In genomic region chr7:1647961-1648631, GRCh38 we compare ENCODE assay signal across 11 cellular contexts. TPM values are rescaled to one million over a fixed set of nuclear protein-coding genes. Genes with fewer than 3 reads are reported as not detected.
DNase-seq lines count a peak whose midpoint lies in the region; FAIRE-seq and TF ChIP-seq lines count a peak whose summit lies in the region.
"Had no signal": no experiment of that assay in that cellular context is flagged by ENCODE, and none has a peak within 500 bp of the region (broad histone marks: within the 10 kb centered on the region; RNA-seq: fewer than 3 reads in every experiment).

No MANE protein-coding gene starts in this region.

- TF ChIP-seq CTCF in SK-N-SH (IDR thresholded peaks at IDR 0.05) (no peak), neural cell (IDR thresholded peaks at IDR 0.05; ENCODE audit: poor library complexity, severe bottlenecking) (no peak), mammary epithelial cell (conservative IDR thresholded peaks at IDR 0.05 in 1 of 2, IDR thresholded peaks at IDR 0.05 in 1 of 2; ENCODE audit: extremely low read depth in 1 of 2, insufficient read depth in 1 of 2, low read depth in 1 of 2, low read length in 2 of 2) (no peak), D721Med (IDR thresholded peaks at IDR 0.05; ENCODE audit: insufficient read depth, missing control alignments) (no peak)

- TF ChIP-seq EP300 in SK-N-SH (IDR thresholded peaks at IDR 0.05; ENCODE audit: borderline replicate concordance in 1 of 2, low read depth in 1 of 2, low read length in 1 of 2) (peak in 1 of 2 experiments; percentile 41; a peak in 1 of 4 replicates), neural cell (conservative IDR thresholded peaks at IDR 0.05; ENCODE audit: poor library complexity, severe bottlenecking) (no peak)

- dilution Hi-C loops in mammary epithelial cell (cut with HindIII; ENCODE audit: low sequenced_read_pairs), result no loop called here

- H3F3A ChIP-seq in SK-N-SH (replicated peaks; ENCODE audit: insufficient read depth), result no peaks in the 10 kb centered on the region
- H3F3A ChIP-seq in neural cell (ENCODE audit: insufficient read depth, low read length, poor library complexity, severe bottlenecking), result no peaks in the 10 kb centered on the region

- POLR2A ChIA-PET in SK-N-SH (lab: Yijun Ruan, JAX), result interaction anchor here (0.6 to 1.7 kb wide), 7 partner anchors 8 to 69 kb away, joined by 3 to 6 read pairs (median 4); no protein-coding TSS in a partner anchor

- in situ Hi-C loops in mammary epithelial cell (cut with MboI; ENCODE audit: low sequenced_read_pairs in 2 of 2), result no loop called here

- peak overlapping the region; percentile 96 for H3K27ac ChIP-seq in BLaER1
- peak overlapping the region in 1 of 2 experiments; percentile 97; a peak in 2 of 4 replicates for H3K27ac ChIP-seq in SK-N-SH (ENCODE audit: low read depth in 2 of 2, low read length in 1 of 2)
- peak overlapping the region; percentile 51 for H3K27ac ChIP-seq in neural cell (ENCODE audit: low read length)
- no peak overlapping the region for H3K27ac ChIP-seq in mammary epithelial cell (ENCODE audit: insufficient read depth, low read depth, low read length)

- CTCF ChIA-PET in SK-N-SH (lab: Yijun Ruan, JAX), result interaction anchor here (0.5 to 2.7 kb wide), 9 partner anchors 9 to 556 kb away, joined by 3 to 13 read pairs (median 4); no protein-coding TSS in a partner anchor
- CTCF ChIA-PET in mammary epithelial cell (lab: Charles Lee; ENCODE audit: low non-redundant PET), result no interaction called here

- peaks cover 89% of the 10 kb centered on the region for H3K4me1 ChIP-seq in BLaER1
- H3K4me1 ChIP-seq in SK-N-SH (ENCODE audit: control insufficient read depth in 1 of 2, insufficient read depth in 2 of 2, low read depth in 1 of 2, low read length in 1 of 2), result peaks cover 0 to 69% of the 10 kb centered on the region in 2 experiments; a peak in 1 of 4 replicates
- H3K4me1 ChIP-seq in mammary epithelial cell (ENCODE audit: insufficient read depth, low read length), result no peaks in the 10 kb centered on the region

- no peaks in the 10 kb centered on the region for H4K20me1 ChIP-seq in BLaER1
- no peaks in the 10 kb centered on the region for H4K20me1 ChIP-seq in SK-N-SH (ENCODE audit: insufficient read depth)
- no peaks in the 10 kb centered on the region for H4K20me1 ChIP-seq in neural cell (ENCODE audit: insufficient read depth)
- no peaks in the 10 kb centered on the region for H4K20me1 ChIP-seq in mammary epithelial cell (ENCODE audit: insufficient read depth, low read length)

- peak overlapping the region; percentile 82 for H3K9ac ChIP-seq in BLaER1
- no peak overlapping the region for H3K9ac ChIP-seq in SK-N-SH
- peak overlapping the region; percentile 43 for H3K9ac ChIP-seq in neural cell (ENCODE audit: low read length)
- no peak overlapping the region for H3K9ac ChIP-seq in mammary epithelial cell (ENCODE audit: insufficient read depth, low read length)

- H2AFZ ChIP-seq in SK-N-SH (ENCODE audit: low read depth) (no peak overlapping the region), neural cell (ENCODE audit: low read depth, low read length) (no peak overlapping the region), mammary epithelial cell (ENCODE audit: low read depth, low read length) (no peak overlapping the region)

- H3K79me2 ChIP-seq in SK-N-SH (ENCODE audit: insufficient read depth), result no peaks in the 10 kb centered on the region
- no peaks in the 10 kb centered on the region for H3K79me2 ChIP-seq in neural cell (replicated peaks; ENCODE audit: insufficient read depth, low read length)
- no peaks in the 10 kb centered on the region for H3K79me2 ChIP-seq in mammary epithelial cell (ENCODE audit: insufficient read depth, low read length)

- no peaks in the 10 kb centered on the region for H3K9me3 ChIP-seq in BLaER1
- no peaks in the 10 kb centered on the region for H3K9me3 ChIP-seq in SK-N-SH
- H3K9me3 ChIP-seq in neural cell (ENCODE audit: low read length), result no peaks in the 10 kb centered on the region
- H3K9me3 ChIP-seq in mammary epithelial cell (replicated peaks; ENCODE audit: insufficient read depth, low read length), result no peaks in the 10 kb centered on the region

- TF ChIP-seq RAD21 in SK-N-SH (IDR thresholded peaks at IDR 0.05; ENCODE audit: low read length), result no peak
- TF ChIP-seq RAD21 in neural cell (conservative IDR thresholded peaks at IDR 0.05), result no peak

- DNase-seq in SK-N-SH (peak; percentile 96), head of caudate nucleus (peak in 30 of 42 donors; percentile 10 to 69 (median 34)), HuH-7.5 (ENCODE audit: low spot score) (no peak), mammary epithelial cell (no peak), D721Med (ENCODE audit: insufficient read length, low spot score) (no peak)
- DNase-seq in activated CD4-positive, alpha-beta T cell treated with anti-CD3 and anti-CD28 coated beads for 1 hour, result no peak
- DNase-seq: activated T-cell treated with anti-CD3 and anti-CD28 coated beads, Interleukin-2, amount 50 U/mL, for 48 hours; central memory CD4-positive, alpha-beta T cell; RPMI8226 had no signal

- H3K27me3 ChIP-seq in BLaER1, result no peaks in the 10 kb centered on the region
- peaks cover 29% of the 10 kb centered on the region for H3K27me3 ChIP-seq in SK-N-SH (ENCODE audit: insufficient read depth)
- H3K27me3 ChIP-seq in neural cell (ENCODE audit: insufficient read depth, low read depth, low read length), result no peaks in the 10 kb centered on the region
- no peaks in the 10 kb centered on the region for H3K27me3 ChIP-seq in mammary epithelial cell (ENCODE audit: insufficient read depth, low read length)

- BruUV-seq in mammary epithelial cell (replicated peaks; lab: Mats Ljungman, UMichigan), result no TSS peak

- peak overlapping the region; percentile 96 for H3K4me2 ChIP-seq in BLaER1
- no peak overlapping the region for H3K4me2 ChIP-seq in SK-N-SH
- H3K4me2 ChIP-seq in neural cell (ENCODE audit: low read length), result no peak overlapping the region
- H3K4me2 ChIP-seq in mammary epithelial cell (ENCODE audit: insufficient read depth, low read depth, low read length), result no peak overlapping the region

- intact Hi-C loops in head of caudate nucleus (cut with DNase I), result no loop called here
- intact Hi-C loops in mammary epithelial cell (cut with micrococcal nuclease), result no loop called here

- no peaks in the 10 kb centered on the region for H3K9me2 ChIP-seq in SK-N-SH
- no peaks in the 10 kb centered on the region for H3K9me2 ChIP-seq in neural cell (ENCODE audit: insufficient read depth, low read length)

- H3K36me3 ChIP-seq in BLaER1, result no peaks in the 10 kb centered on the region
- no peaks in the 10 kb centered on the region for H3K36me3 ChIP-seq in SK-N-SH (replicated peaks in 1 of 2; ENCODE audit: control insufficient read depth in 1 of 2, insufficient read depth in 2 of 2, low read length in 1 of 2)
- no peaks in the 10 kb centered on the region for H3K36me3 ChIP-seq in neural cell (ENCODE audit: insufficient read depth, low read length)
- no peaks in the 10 kb centered on the region for H3K36me3 ChIP-seq in mammary epithelial cell (ENCODE audit: insufficient read depth, low read length)

- H3K4me3 ChIP-seq in BLaER1 (peak overlapping the region; percentile 65), SK-N-SH (ENCODE audit: low read depth in 2 of 2, low read length in 1 of 2) (no peak overlapping the region), neural cell (ENCODE audit: low read length) (no peak overlapping the region), mammary epithelial cell (replicated peaks in 1 of 3; ENCODE audit: insufficient read depth in 1 of 3, low read depth in 2 of 3, low read length in 3 of 3) (no peak overlapping the region)

- WGBS in SK-N-SH (ENCODE audit: low lambda C conversion rate), result 55% methylated on average over 16 of the region's 31 CpGs
- WGBS in mammary epithelial cell (ENCODE audit: low coverage, missing lambda C conversion rate), result 54% methylated on average over 21 of the region's 31 CpGs

- no peak for FAIRE-seq in D721Med (lab: Jason Lieb, UNC)

TF ChIP-seq in SK-N-SH, 30 proteins besides CTCF, POLR2A, EP300 and RAD21 (continues in another document):
- TF ChIP-seq MXI1 (IDR thresholded peaks at IDR 0.05; ENCODE audit: low read depth, low read length) (peak; percentile 92), PBX3 (IDR thresholded peaks at IDR 0.05) (no peak), FOXJ3 (CRISPR knock-in tag; IDR thresholded peaks at IDR 0.05) (peak; percentile 24; the same call in 1 of the 2 replicates)

TF ChIP-seq in neural cell, 6 proteins besides CTCF, POLR2A, EP300 and RAD21 (continues in another document):
- TF ChIP-seq TAF1 (IDR thresholded peaks at IDR 0.05; ENCODE audit: low read depth) (no peak), REST (IDR thresholded peaks at IDR 0.05; ENCODE audit: borderline replicate concordance) (no peak), SMC3 (conservative IDR thresholded peaks at IDR 0.05; ENCODE audit: poor library complexity) (no peak), POLR2AphosphoS5 (IDR thresholded peaks at IDR 0.05) (no peak)

RNA-seq across cellular contexts. Expression of gene ELFN1, which starts 22.0 kb away (rescaled TPM):
- polyA plus RNA-seq in SK-N-SH (2012; rRNA removed), result 0.05 and 0.06 TPM in 2 replicates
- 0.01 and 0.03 TPM in 2 replicates for polyA plus RNA-seq in SK-N-SH (2012; cell fraction: cytosol; rRNA removed)
- 0.01 and 0.05 TPM in 2 replicates for polyA plus RNA-seq in SK-N-SH (2012; cell fraction: nucleus; rRNA removed)
- 11.8 and 13.9 TPM in 2 replicates for polyA plus RNA-seq in neural cell
- polyA minus RNA-seq in neural cell, result 14.5 and 15.8 TPM in 2 replicates
- total RNA-seq in mammary epithelial cell, result under 1 TPM in 1 of 2 donors, not detected in 1; 0.83 TPM
- polyA plus RNA-seq in mammary epithelial cell, result 0.02 TPM
- polyA minus RNA-seq in mammary epithelial cell, result not detected

Comparison
In these comparisons a context has a peak if more than half of its experiments do, and no peak if none do; other contexts are left out.
1. H3K9ac ChIP-seq: peak in BLaER1 (single experiment) and neural cell (single experiment); none in SK-N-SH (single experiment) and mammary epithelial cell (single experiment).
2. DNase-seq: peak in SK-N-SH (single experiment) and head of caudate nucleus (30 of 42); none in HuH-7.5 (single experiment), mammary epithelial cell (single experiment), D721Med (single experiment) and activated CD4-positive, alpha-beta T cell treated with anti-CD3 and anti-CD28 coated beads for 1 hour (single experiment).
3. RNA of gene ELFN1, which starts 22.0 kb away (polyA plus RNA-seq): 11.8 to 13.9 TPM in neural cell; 0.01 to 0.06 TPM in SK-N-SH and 0.02 TPM in mammary epithelial cell (single experiment); every median in the first group is over 10 times any median in the second.